Comparison of ENCODE assay signal across 29 cellular contexts in the genomic region with DNA sequence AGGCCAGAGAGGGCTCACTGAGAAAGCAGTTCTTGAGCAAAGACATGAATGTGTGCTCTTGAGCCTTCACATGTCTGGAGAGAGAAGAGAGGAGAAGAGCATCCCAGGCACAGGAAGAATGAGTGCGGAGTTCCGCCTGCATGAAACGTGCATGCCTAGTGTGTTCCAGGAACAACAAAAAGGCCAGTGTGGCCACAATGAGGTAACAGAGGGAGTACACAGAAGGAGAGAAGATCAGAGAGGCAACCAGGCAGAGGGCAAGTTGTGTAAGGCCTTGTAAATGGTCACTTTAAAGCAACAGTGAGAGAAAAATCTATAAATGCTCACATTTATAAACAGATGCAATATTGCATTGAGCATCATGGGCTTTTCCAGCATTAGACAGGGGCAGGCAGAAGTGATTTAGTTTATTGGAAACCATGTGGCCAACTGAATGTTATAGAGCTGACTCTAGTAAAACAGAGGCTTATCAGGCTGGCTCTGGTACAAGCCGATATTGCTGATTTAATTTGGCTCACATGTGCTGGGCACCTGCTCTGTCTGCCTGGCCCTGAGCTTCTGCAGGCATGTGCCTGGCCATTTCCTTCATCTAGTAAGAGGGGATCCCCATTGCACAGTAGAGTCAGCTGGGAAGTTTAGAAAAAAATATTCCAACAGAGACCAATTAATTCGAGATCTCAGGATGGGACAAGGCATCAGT.
"Had no signal": no experiment of that assay in that cellular context is flagged by ENCODE, and none has a peak within 500 bp of the region (broad histone marks: within the 10 kb centered on the region; RNA-seq: fewer than 3 reads in every experiment).

No MANE protein-coding gene starts in this region.

- H3K4me1 ChIP-seq: ascending aorta, Peyer's patch, SJCRH30 had no signal

- H3K27me3 ChIP-seq: ascending aorta, Peyer's patch, SJCRH30 had no signal

- H3K36me3 ChIP-seq: Peyer's patch, SJCRH30 had no signal

- DNase-seq: activated CD4-positive, alpha-beta memory T cell treated with anti-CD3 and anti-CD28 coated beads for 36 hours; activated CD4-positive, alpha-beta T cell treated with anti-CD3 and anti-CD28 coated beads, Interleukin-2, amount 10 ng/mL, durations not matched to agents 7 days and 5 days; activated CD4-positive, CD25-positive, alpha-beta regulatory T cell; activated CD8-positive, alpha-beta memory T cell treated with anti-CD3 and anti-CD28 coated beads for 24 hours; activated effector memory CD4-positive, alpha-beta T cell treated with anti-CD3 and anti-CD28 coated beads, Interleukin-2, amount 50 U/mL, for 16 hours; activated naive CD4-positive, alpha-beta T cell treated with Interleukin-2 at 50 U/mL for 16 hours; activated naive CD8-positive, alpha-beta T cell treated with anti-CD3 and anti-CD28 coated beads, Interleukin-2, amount 50 U/mL, for 24 hours; activated T-cell treated with anti-CD3 and anti-CD28 coated beads, Interleukin-2, amount 50 U/mL, for 4 hours; amniotic stem cell; Karpas-422; MM.1S; NCI-H1105; NCI-H1436; NCI-H187; NCI-H2081; NCI-H446; NCI-H524; NCI-H774; NK-92 treated with Interleukin-12 subunit alpha and Interleukin-12 subunit beta, amount 100 ng/mL, for 24 hours; OCI-M1; Peyer's patch; Right ventricle myocardium superior; SJCRH30; T-helper 17 cell; T1000 had no signal

- H3K27ac ChIP-seq: ascending aorta, Peyer's patch, RWPE1, SJCRH30 had no signal

- H3K9me3 ChIP-seq: ascending aorta, Peyer's patch, SJCRH30 had no signal

- ATAC-seq: activated naive CD4-positive, alpha-beta T cell treated with anti-CD3 and anti-CD28 coated beads, Interleukin-2, amount 50 U/mL, for 72 hours; activated naive CD8-positive, alpha-beta T cell treated with anti-CD3 and anti-CD28 coated beads, Interleukin-2, amount 50 U/mL, for 24 hours; activated T-cell treated with anti-CD3 and anti-CD28 coated beads, Interleukin-2, amount 50 U/mL, for 4 hours; K562; T-helper 17 cell had no signal

- H3K4me3 ChIP-seq: ascending aorta, K562, Peyer's patch, SJCRH30 had no signal
